ENCODE assay signal across 8 cellular contexts in genomic region chr22:43385770-43386641, GRCh38. TPM values are rescaled to one million over a fixed set of nuclear protein-coding genes. Genes with fewer than 3 reads are reported as not detected.
DNase-seq lines count a peak whose midpoint lies in the region; ATAC-seq and TF ChIP-seq lines count a peak whose summit lies in the region.

No MANE protein-coding gene starts in this region.

- peak overlapping the region; percentile 54 for H3K4me2 ChIP-seq in HCT116 (ENCODE audit: low read length)

- H3K36me3 ChIP-seq in CD4-positive, CD25-positive, alpha-beta regulatory T cell (ENCODE audit: control insufficient read depth, insufficient read depth, low read length): no peaks in the 10 kb centered on the region
- no peaks in the 10 kb centered on the region for H3K36me3 ChIP-seq in HCT116 (ENCODE audit: control insufficient read depth in 1 of 2, insufficient read depth in 2 of 2, low read length in 2 of 2)

- CTCF ChIA-PET in HCT116 (lab: Charles Lee): interaction anchor here (0.6 to 6.5 kb wide), 11 partner anchors 7 to 441 kb away, joined by 3 to 48 read pairs (median 4); no protein-coding TSS in a partner anchor

- no peak for TF ChIP-seq POLR2A in HCT116 (IDR thresholded peaks at IDR 0.05; ENCODE audit: borderline replicate concordance, extremely low read depth, insufficient read depth, insufficient read length)

- peak; percentile 93 for TF ChIP-seq RAD21 in HCT116 (IDR thresholded peaks at IDR 0.05; ENCODE audit: low read depth)

- peak overlapping the region; percentile 18 for H2AFZ ChIP-seq in HCT116 (ENCODE audit: low read depth, low read length, poor library complexity, severe bottlenecking)

- H4K20me1 ChIP-seq in HCT116 (ENCODE audit: insufficient read depth): no peaks in the 10 kb centered on the region

- H3K9ac ChIP-seq in HCT116 (ENCODE audit: low read length): no peak overlapping the region

- no peaks in the 10 kb centered on the region for H3K27me3 ChIP-seq in CD4-positive, CD25-positive, alpha-beta regulatory T cell (ENCODE audit: control insufficient read depth, insufficient read depth, low read length)
- no peaks in the 10 kb centered on the region for H3K27me3 ChIP-seq in HCT116 (ENCODE audit: insufficient read depth, low read length)

- peak; percentile 77 to 91 for ATAC-seq in CD4-positive, CD25-positive, alpha-beta regulatory T cell (ENCODE audit: low read depth in 2 of 2)
- ATAC-seq in HCT116: peak; percentile 86
- peak; percentile 89 for ATAC-seq in left lobe of liver
- ATAC-seq in GM18502 (IDR thresholded peaks at IDR 0.05; ENCODE audit: poor library complexity, unreplicated experiment): no peak

- H3K9me3 Mint-ChIP-seq in CD4-positive, CD25-positive, alpha-beta regulatory T cell: no peaks in the 10 kb centered on the region
- peaks cover 2% of the 10 kb centered on the region for H3K9me3 Mint-ChIP-seq in chondrocyte (ENCODE audit: low read depth)

- H3K4me3 ChIP-seq in CD4-positive, CD25-positive, alpha-beta regulatory T cell (ENCODE audit: low read depth, low read length): peak overlapping the region; percentile 31
- 0 out of 4 replicates have a peak overlapping the region, but pooled peaks of 1 of the 2 experiments have one; percentile 7 for H3K4me3 ChIP-seq in HCT116 (replicated peaks in 1 of 2; ENCODE audit: low read depth in 1 of 2, low read length in 2 of 2)

- no peaks in the 10 kb centered on the region for H3K9me3 ChIP-seq in CD4-positive, CD25-positive, alpha-beta regulatory T cell (ENCODE audit: control insufficient read depth in 2 of 2, low read length in 2 of 2)
- no peaks in the 10 kb centered on the region for H3K9me3 ChIP-seq in HCT116 (ENCODE audit: control insufficient read depth in 1 of 2, insufficient read depth in 1 of 2, low read depth in 1 of 2, low read length in 2 of 2)

- no peaks in the 10 kb centered on the region for H3K79me2 ChIP-seq in HCT116 (ENCODE audit: insufficient read depth, low read length)

- peaks cover 36% of the 10 kb centered on the region for H3K27me3 Mint-ChIP-seq in CD4-positive, CD25-positive, alpha-beta regulatory T cell
- peaks cover 64% of the 10 kb centered on the region for H3K27me3 Mint-ChIP-seq in chondrocyte (ENCODE audit: low read depth)

- peak; percentile 89 to 90 (median 89) for TF ChIP-seq CTCF in HCT116 (IDR thresholded peaks at IDR 0.05 in 2 of 3, conservative IDR thresholded peaks at IDR 0.05 in 1 of 3; ENCODE audit: borderline replicate concordance in 1 of 3, insufficient read depth in 1 of 3, low read depth in 2 of 3, low read length in 2 of 3)
- peak; percentile 92 for TF ChIP-seq CTCF in chondrocyte (IDR thresholded peaks at IDR 0.05)

- H3K4me1 Mint-ChIP-seq in CD4-positive, CD25-positive, alpha-beta regulatory T cell: peaks cover 2 to 17% (median 10%) of the 10 kb centered on the region in 4 donors
- peaks cover 3% of the 10 kb centered on the region for H3K4me1 Mint-ChIP-seq in chondrocyte (ENCODE audit: low read depth)

- peak; percentile 33 to 69 (median 66) for DNase-seq in CD4-positive, CD25-positive, alpha-beta regulatory T cell
- peak; percentile 32 for DNase-seq in HCT116 (ENCODE audit: low read depth, low spot score)
- peak; percentile 64 for DNase-seq in NCI-H460 (ENCODE audit: extremely low read depth, low read depth)
- peak; percentile 82 for DNase-seq in activated CD4-positive, alpha-beta T cell treated with anti-CD3 and anti-CD28 coated beads for 48 hours
- no peak for DNase-seq in chondrocyte (ENCODE audit: low spot score)
- peak; percentile 84 for DNase-seq in left lobe of liver (ENCODE audit: low spot score)
- DNase-seq in stimulated activated CD4-positive, alpha-beta T cell treated with anti-CD3 and anti-CD28 coated beads, Interleukin-4, amount 100 ng/mL, for 1 hour: peak; percentile 73

- no peaks in the 10 kb centered on the region for H3K9me2 ChIP-seq in HCT116 (ENCODE audit: insufficient read depth)

- POLR2A ChIA-PET in HCT116 (lab: Charles Lee): no interaction called here

- H3K27ac Mint-ChIP-seq in CD4-positive, CD25-positive, alpha-beta regulatory T cell: peak overlapping the region in 1 of 3 donors; percentile 20
- no peak overlapping the region for H3K27ac Mint-ChIP-seq in chondrocyte (ENCODE audit: unreplicated experiment)

- no TSS peak for BruUV-seq in HCT116 (replicated peaks; lab: Mats Ljungman, UMichigan)

- peaks cover 6% of the 10 kb centered on the region for H3K4me1 ChIP-seq in CD4-positive, CD25-positive, alpha-beta regulatory T cell (ENCODE audit: control insufficient read depth, insufficient read depth, low read length, poor library complexity, severe bottlenecking)
- peaks cover 0 to 3% of the 10 kb centered on the region in 2 experiments; a peak in 1 of 4 replicates for H3K4me1 ChIP-seq in HCT116 (ENCODE audit: control insufficient read depth in 1 of 2, insufficient read depth in 2 of 2, low read length in 2 of 2)

- H3K27ac ChIP-seq in CD4-positive, CD25-positive, alpha-beta regulatory T cell (ENCODE audit: insufficient read depth, low read length, poor library complexity, severe bottlenecking): no peak overlapping the region
- no peak overlapping the region for H3K27ac ChIP-seq in HCT116 (ENCODE audit: low read depth, low read length)

- RAD21 ChIA-PET in HCT116 (lab: Charles Lee; ENCODE audit: low non-redundant PET in 1 of 2, low total read pairs in 2 of 2, uncharacterized antibody in 2 of 2, unreplicated experiment in 2 of 2): interaction anchor here in 1 of 2 experiments (1.2 kb wide), 1 partner anchor 112 kb away, joined by 3 read pairs; no protein-coding TSS in a partner anchor

- peak overlapping the region in 1 of 4 donors; percentile 26 for H3K4me3 Mint-ChIP-seq in CD4-positive, CD25-positive, alpha-beta regulatory T cell
- H3K4me3 Mint-ChIP-seq in chondrocyte (ENCODE audit: unreplicated experiment): no peak overlapping the region

- no peaks in the 10 kb centered on the region for H3K36me3 Mint-ChIP-seq in CD4-positive, CD25-positive, alpha-beta regulatory T cell
- H3K36me3 Mint-ChIP-seq in chondrocyte (ENCODE audit: low read depth): peaks cover 4% of the 10 kb centered on the region

- intact Hi-C loops in HCT116 (cut with micrococcal nuclease): loop anchor here (1.0 to 5.0 kb wide), 3 partner anchors 112 to 416 kb away; no protein-coding TSS in a partner anchor

TF ChIP-seq in HCT116, 20 proteins besides CTCF, POLR2A, EP300 and RAD21 (continues in another document):
- TF ChIP-seq ZBTB33 (IDR thresholded peaks at IDR 0.05; ENCODE audit: extremely low read depth, insufficient replicate concordance, low read length) (no peak), ZNF274 (IDR thresholded peaks at IDR 0.05; ENCODE audit: low read depth, low read length) (no peak), EGR1 (IDR thresholded peaks at IDR 0.05; ENCODE audit: low read depth) (no peak), SIN3A (IDR thresholded peaks at IDR 0.05; ENCODE audit: low read depth) (no peak), MAX (IDR thresholded peaks at IDR 0.05) (no peak), JUND (IDR thresholded peaks at IDR 0.05) (no peak), FOSL1 (IDR thresholded peaks at IDR 0.05; ENCODE audit: low read depth) (no peak), ELF1 (IDR thresholded peaks at IDR 0.05; ENCODE audit: borderline replicate concordance, low read depth) (no peak), EZH2 (IDR thresholded peaks at IDR 0.05) (no peak), ZFX (IDR thresholded peaks at IDR 0.05) (no peak), TCF7L2 (IDR thresholded peaks at IDR 0.05; ENCODE audit: borderline replicate concordance, extremely low read depth, insufficient read depth, insufficient read length) (no peak), POLR2AphosphoS5 (IDR thresholded peaks at IDR 0.05; ENCODE audit: low read depth, low read length) (no peak), SRF (IDR thresholded peaks at IDR 0.05; ENCODE audit: low read depth) (no peak), YY1 (IDR thresholded peaks at IDR 0.05; ENCODE audit: extremely low read depth, insufficient replicate concordance, low read depth, low read length) (no peak), SP1 (IDR thresholded peaks at IDR 0.05; ENCODE audit: low read depth) (no peak), EZH2phosphoT487 (IDR thresholded peaks at IDR 0.05; ENCODE audit: borderline replicate concordance) (no peak), CBX3 (IDR thresholded peaks at IDR 0.05; ENCODE audit: low read depth) (no peak)

RNA-seq across cellular contexts. Expression of gene MPPED1, which starts 25.8 kb away (rescaled TPM):
- total RNA-seq in CD4-positive, CD25-positive, alpha-beta regulatory T cell: not detected
- polyA plus RNA-seq in CD4-positive, CD25-positive, alpha-beta regulatory T cell: not detected
- total RNA-seq in HCT116 (2021; ENCODE audit: unreplicated experiment): not detected
- polyA plus RNA-seq in HCT116 (2012): not detected in 2 replicates
- total RNA-seq in NCI-H460 (2014; rRNA removed; shearing (Covaris generic)): not detected in 2 replicates
- not detected in 2 replicates for polyA plus RNA-seq in NCI-H460 (2014; cell fraction: nucleus; rRNA removed)
- not detected in 3 replicates for total RNA-seq in chondrocyte
- 2.6 TPM for total RNA-seq in left lobe of liver

RNA-seq across cellular contexts. Expression of gene SCUBE1, which starts 42.8 kb away (rescaled TPM):
- total RNA-seq in CD4-positive, CD25-positive, alpha-beta regulatory T cell: 0.74 TPM
- not detected for polyA plus RNA-seq in CD4-positive, CD25-positive, alpha-beta regulatory T cell
- 3.9 TPM for total RNA-seq in HCT116 (2021; ENCODE audit: unreplicated experiment)
- 1.9 and 3.1 TPM in 2 replicates for polyA plus RNA-seq in HCT116 (2012)
- 3.2 and 5.3 TPM in 2 replicates for total RNA-seq in NCI-H460 (2014; rRNA removed; shearing (Covaris generic))
- 0.76 and 0.81 TPM in 2 replicates for polyA plus RNA-seq in NCI-H460 (2014; cell fraction: nucleus; rRNA removed)
- total RNA-seq in chondrocyte: 0.07 to 3.2 TPM (median 2.7 TPM) in 3 replicates
- total RNA-seq in left lobe of liver: 2.9 TPM
